15 cellular contexts compared by ENCODE assay signal in genomic region chr3:147930417-147930816, GRCh38.
DNase-seq lines count a peak whose midpoint lies in the region; ATAC-seq, FAIRE-seq and TF ChIP-seq lines count a peak whose summit lies in the region.
"Had no signal": no experiment of that assay in that cellular context is flagged by ENCODE, and none has a peak within 500 bp of the region (broad histone marks: within the 10 kb centered on the region; RNA-seq: fewer than 3 reads in every experiment).

No MANE protein-coding gene starts in this region.

- H3K9ac ChIP-seq in kidney (ENCODE audit: low read length in 2 of 2), result no peak overlapping the region

- H3K36me3 ChIP-seq in kidney (ENCODE audit: control insufficient read depth in 1 of 2, insufficient read depth in 2 of 2, low read length in 2 of 2), result no peaks in the 10 kb centered on the region

- no peaks in the 10 kb centered on the region for H3K4me1 ChIP-seq in kidney (ENCODE audit: control insufficient read depth in 1 of 2, insufficient read depth in 1 of 2, low read depth in 1 of 2, low read length in 2 of 2)

- intact Hi-C loops in kidney (cut with DNase I), result no loop called here

- H3K4me1 Mint-ChIP-seq in osteocyte (ENCODE audit: unreplicated experiment), result peaks cover 31% of the 10 kb centered on the region
- H3K4me1 Mint-ChIP-seq: activated naive CD4-positive, alpha-beta T cell treated with anti-CD3 and anti-CD28 coated beads, Interleukin-2, amount 10 ng/mL, durations not matched to agents 7 days and 5 days; CD14-positive monocyte had no signal

- H3K9me3 ChIP-seq in kidney (ENCODE audit: control insufficient read depth in 1 of 2, low read length in 2 of 2), result no peaks in the 10 kb centered on the region

- FAIRE-seq in GM19239 (lab: Jason Lieb, UNC) (no peak), kidney (lab: Jason Lieb, UNC) (no peak)

- no peaks in the 10 kb centered on the region for H3K9me3 Mint-ChIP-seq in osteocyte (ENCODE audit: unreplicated experiment)
- H3K9me3 Mint-ChIP-seq: activated CD8-positive, alpha-beta T cell treated with anti-CD3 and anti-CD28 coated beads for 36 hours; activated naive CD4-positive, alpha-beta T cell treated with anti-CD3 and anti-CD28 coated beads, Interleukin-2, amount 10 ng/mL, durations not matched to agents 7 days and 5 days had no signal

- no peak overlapping the region for H3K4me3 ChIP-seq in kidney (ENCODE audit: low read length in 2 of 2)

- H3K4me3 Mint-ChIP-seq in osteocyte (ENCODE audit: unreplicated experiment), result peak overlapping the region; percentile 24
- H3K4me3 Mint-ChIP-seq: activated CD8-positive, alpha-beta T cell treated with anti-CD3 and anti-CD28 coated beads for 36 hours; activated naive CD4-positive, alpha-beta T cell treated with anti-CD3 and anti-CD28 coated beads, Interleukin-2, amount 10 ng/mL, durations not matched to agents 7 days and 5 days; CD14-positive monocyte; T-helper 2 cell treated with Interferon-gamma antibody and Interleukin-4, amounts not matched to agents 5 μg/mL and 100 μg/mL, for 36 hours had no signal

- H3K27me3 Mint-ChIP-seq in osteocyte (ENCODE audit: unreplicated experiment), result no peaks in the 10 kb centered on the region
- H3K27me3 Mint-ChIP-seq: activated CD8-positive, alpha-beta T cell treated with anti-CD3 and anti-CD28 coated beads for 36 hours; activated naive CD4-positive, alpha-beta T cell treated with anti-CD3 and anti-CD28 coated beads, Interleukin-2, amount 10 ng/mL, durations not matched to agents 7 days and 5 days had no signal

- H3K27ac ChIP-seq in epithelial cell of prostate (peak overlapping the region; percentile 20), kidney (ENCODE audit: low read depth in 2 of 2, low read length in 2 of 2) (no peak overlapping the region)

- DNase-seq in EL (peak; percentile 76), RKO (ENCODE audit: low spot score) (peak; percentile 43), epithelial cell of prostate (ENCODE audit: low read depth, low spot score) (no peak), osteocyte (ENCODE audit: extremely low spot score, unreplicated experiment) (no peak), RPMI8226 (no peak), GM19239 (ENCODE audit: insufficient read length, low spot score) (no peak), kidney (no peak)
- DNase-seq: activated CD8-positive, alpha-beta T cell treated with anti-CD3 and anti-CD28 coated beads for 36 hours; activated naive CD4-positive, alpha-beta T cell treated with anti-CD3 and anti-CD28 coated beads, Interleukin-2, amount 10 ng/mL, durations not matched to agents 7 days and 5 days; hippocampal formation; KG1; NCI-H1930 had no signal

- ATAC-seq in GM21786 (IDR thresholded peaks at IDR 0.05; ENCODE audit: unreplicated experiment), result no peak
- ATAC-seq: activated CD8-positive, alpha-beta T cell treated with anti-CD3 and anti-CD28 coated beads for 36 hours had no signal

- peak overlapping the region; percentile 66 for H3K27ac Mint-ChIP-seq in osteocyte (ENCODE audit: unreplicated experiment)
- H3K27ac Mint-ChIP-seq: activated CD8-positive, alpha-beta T cell treated with anti-CD3 and anti-CD28 coated beads for 36 hours; activated naive CD4-positive, alpha-beta T cell treated with anti-CD3 and anti-CD28 coated beads, Interleukin-2, amount 10 ng/mL, durations not matched to agents 7 days and 5 days; CD14-positive monocyte; T-helper 2 cell treated with Interferon-gamma antibody and Interleukin-4, amounts not matched to agents 5 μg/mL and 100 μg/mL, for 36 hours had no signal

- TF ChIP-seq CTCF in osteocyte (IDR thresholded peaks at IDR 0.05) (no peak), kidney (IDR thresholded peaks at IDR 0.05; ENCODE audit: borderline replicate concordance, extremely low read depth, insufficient read depth) (no peak)

- no peaks in the 10 kb centered on the region for H3K36me3 Mint-ChIP-seq in osteocyte (ENCODE audit: unreplicated experiment)
- H3K36me3 Mint-ChIP-seq: activated naive CD4-positive, alpha-beta T cell treated with anti-CD3 and anti-CD28 coated beads, Interleukin-2, amount 10 ng/mL, durations not matched to agents 7 days and 5 days; CD14-positive monocyte had no signal

Comparison
In these comparisons a context has a peak if more than half of its experiments do, and no peak if none do; other contexts are left out.
1. DNase-seq: peak in EL (single experiment) and RKO (single experiment); none in epithelial cell of prostate (single experiment), osteocyte (single experiment), RPMI8226 (single experiment), GM19239 (single experiment) and kidney (single experiment).